ENCODE assay signal across 24 cellular contexts in the genomic region with DNA sequence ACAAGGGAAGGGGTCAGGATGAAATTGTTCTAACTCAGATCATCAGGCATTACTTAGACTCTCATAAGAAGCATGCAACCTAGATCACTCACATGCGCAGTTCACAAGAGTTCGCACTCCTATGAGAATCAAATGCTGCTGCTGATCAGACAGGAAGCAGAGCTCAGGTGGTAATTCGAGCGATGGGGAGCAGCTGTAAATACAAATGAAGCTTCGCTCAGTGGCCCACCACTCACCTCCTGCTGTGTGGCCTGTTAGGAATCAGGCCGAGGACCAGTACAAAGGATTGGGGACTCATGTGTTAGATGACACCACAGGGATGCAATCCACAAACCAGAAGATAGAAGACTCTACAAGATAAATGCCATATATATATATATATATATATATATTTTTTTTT. TPM values are rescaled to one million over a fixed set of nuclear protein-coding genes. Genes with fewer than 3 reads are reported as not detected.
DNase-seq lines count a peak whose midpoint lies in the region; ATAC-seq and TF ChIP-seq lines count a peak whose summit lies in the region.
"Had no signal": no experiment of that assay in that cellular context is flagged by ENCODE, and none has a peak within 500 bp of the region (broad histone marks: within the 10 kb centered on the region; RNA-seq: fewer than 3 reads in every experiment).

No MANE protein-coding gene starts in this region.

- no peak overlapping the region for H3K4me3 ChIP-seq in GM23338
- H3K4me3 ChIP-seq: smooth muscle cell, thoracic aorta had no signal

- H3K4me3 Mint-ChIP-seq in GM23338 (no peak overlapping the region), WTC11 (no peak overlapping the region), type B pancreatic cell (no peak overlapping the region)
- H3K4me3 Mint-ChIP-seq in activated CD4-positive, alpha-beta T cell treated with anti-CD3 and anti-CD28 coated beads for 36 hours: no peak overlapping the region
- H3K4me3 Mint-ChIP-seq: activated CD8-positive, alpha-beta memory T cell treated with anti-CD3 and anti-CD28 coated beads, Interleukin-2, amount 10 ng/mL, durations not matched to agents 7 days and 5 days; T-cell had no signal

- no peaks in the 10 kb centered on the region for H3K27me3 ChIP-seq in GM23338 (ENCODE audit: insufficient read depth)
- H3K27me3 ChIP-seq: neutrophil had no signal

- H3K9me2 ChIP-seq in GM23338 (ENCODE audit: insufficient read depth): no peaks in the 10 kb centered on the region

- no peak for TF ChIP-seq CTCF in GM23338 (conservative IDR thresholded peaks at IDR 0.05; ENCODE audit: low read depth in 2 of 2)
- no peak for TF ChIP-seq CTCF in WTC11 (IDR thresholded peaks at IDR 0.05)
- no peak for TF ChIP-seq CTCF in type B pancreatic cell (conservative IDR thresholded peaks at IDR 0.05)

- intact Hi-C loops in activated CD4-positive, alpha-beta T cell treated with anti-CD3 and anti-CD28 coated beads for 36 hours (cut with DNase I, micrococcal nuclease): no loop called here

- CTCF ChIA-PET in WTC11 (lab: Charles Lee): interaction anchor here (0.6 to 1.6 kb wide), 7 partner anchors 13 to 256 kb away, joined by 3 to 6 read pairs (median 3); no protein-coding TSS in a partner anchor
- CTCF ChIA-PET in activated CD4-positive, alpha-beta T cell treated with anti-CD3 and anti-CD28 coated beads for 36 hours (lab: Charles Lee): no interaction called here

- H3K36me3 Mint-ChIP-seq in GM23338 (ENCODE audit: low read depth) (no peaks in the 10 kb centered on the region), WTC11 (no peaks in the 10 kb centered on the region), type B pancreatic cell (no peaks in the 10 kb centered on the region)
- no peaks in the 10 kb centered on the region for H3K36me3 Mint-ChIP-seq in activated CD4-positive, alpha-beta T cell treated with anti-CD3 and anti-CD28 coated beads for 36 hours (ENCODE audit: low read depth)
- H3K36me3 Mint-ChIP-seq: activated CD8-positive, alpha-beta memory T cell treated with anti-CD3 and anti-CD28 coated beads, Interleukin-2, amount 10 ng/mL, durations not matched to agents 7 days and 5 days; activated naive CD4-positive, alpha-beta T cell treated with anti-CD3 and anti-CD28 coated beads, Interleukin-2, amount 50 U/mL, for 72 hours; T-cell had no signal

- H3K4me1 Mint-ChIP-seq in GM23338: peaks cover 11% of the 10 kb centered on the region
- peaks cover 15% of the 10 kb centered on the region for H3K4me1 Mint-ChIP-seq in WTC11
- H3K4me1 Mint-ChIP-seq in type B pancreatic cell (ENCODE audit: unreplicated experiment): peaks cover 7% of the 10 kb centered on the region
- no peaks in the 10 kb centered on the region for H3K4me1 Mint-ChIP-seq in activated CD4-positive, alpha-beta T cell treated with anti-CD3 and anti-CD28 coated beads for 36 hours

- peaks cover 6% of the 10 kb centered on the region for H3K4me1 ChIP-seq in GM23338 (ENCODE audit: insufficient read depth)

- H3K27me3 Mint-ChIP-seq in GM23338 (ENCODE audit: insufficient read depth, low read depth, poor library complexity) (no peaks in the 10 kb centered on the region), WTC11 (ENCODE audit: low read depth) (no peaks in the 10 kb centered on the region), type B pancreatic cell (no peaks in the 10 kb centered on the region)
- H3K27me3 Mint-ChIP-seq in activated CD4-positive, alpha-beta T cell treated with anti-CD3 and anti-CD28 coated beads for 36 hours: no peaks in the 10 kb centered on the region
- H3K27me3 Mint-ChIP-seq: activated CD8-positive, alpha-beta memory T cell treated with anti-CD3 and anti-CD28 coated beads, Interleukin-2, amount 10 ng/mL, durations not matched to agents 7 days and 5 days; T-cell had no signal

- H2AFZ ChIP-seq in GM23338: no peak overlapping the region

- peak overlapping the region; percentile 28; the same call in 1 of the 2 replicates for H3K4me2 ChIP-seq in GM23338
- H3K4me2 ChIP-seq: smooth muscle cell had no signal

- H3K27ac ChIP-seq in GM23338 (ENCODE audit: low read depth): no peak overlapping the region
- H3K27ac ChIP-seq: C4-2B, neutrophil, thoracic aorta had no signal

- no peaks in the 10 kb centered on the region for H4K20me1 ChIP-seq in GM23338 (replicated peaks; ENCODE audit: insufficient read depth)

- peak; percentile 66 for ATAC-seq in GM23338
- peak; percentile 82 for ATAC-seq in WTC11
- no peak for ATAC-seq in activated CD4-positive, alpha-beta T cell treated with anti-CD3 and anti-CD28 coated beads for 36 hours
- ATAC-seq: activated CD8-positive, alpha-beta memory T cell treated with anti-CD3 and anti-CD28 coated beads, Interleukin-2, amount 10 ng/mL, durations not matched to agents 7 days and 5 days; activated naive CD4-positive, alpha-beta T cell treated with anti-CD3 and anti-CD28 coated beads, Interleukin-2, amount 50 U/mL, for 72 hours; Right ventricle myocardium inferior; T-cell had no signal

- no peaks in the 10 kb centered on the region for H3K79me2 ChIP-seq in GM23338 (replicated peaks; ENCODE audit: insufficient read depth)

- POLR2A ChIA-PET in WTC11 (lab: Charles Lee): no interaction called here
- POLR2A ChIA-PET in activated CD4-positive, alpha-beta T cell treated with anti-CD3 and anti-CD28 coated beads for 36 hours (lab: Charles Lee): no interaction called here

- H3K9me3 Mint-ChIP-seq in GM23338 (no peaks in the 10 kb centered on the region), WTC11 (no peaks in the 10 kb centered on the region), type B pancreatic cell (no peaks in the 10 kb centered on the region)
- H3K9me3 Mint-ChIP-seq in activated CD4-positive, alpha-beta T cell treated with anti-CD3 and anti-CD28 coated beads for 36 hours (ENCODE audit: low read depth): no peaks in the 10 kb centered on the region
- H3K9me3 Mint-ChIP-seq: activated naive CD4-positive, alpha-beta T cell treated with anti-CD3 and anti-CD28 coated beads, Interleukin-2, amount 50 U/mL, for 72 hours; T-cell had no signal

- no peaks in the 10 kb centered on the region for H3K36me3 ChIP-seq in GM23338 (ENCODE audit: insufficient read depth)
- H3K36me3 ChIP-seq: neutrophil, thoracic aorta had no signal

- peak; percentile 79 for DNase-seq in GM23338 (ENCODE audit: low spot score)
- DNase-seq in NCI-H146 (lab: John Stamatoyannopoulos, UW): peak; percentile 76
- DNase-seq in WTC11 (ENCODE audit: low spot score): peak; percentile 57
- DNase-seq in iPS DF 4.7 (ENCODE audit: extremely low read depth, low spot score): peak; percentile 51
- DNase-seq in type B pancreatic cell (ENCODE audit: extremely low spot score, unreplicated experiment): no peak
- DNase-seq in foreskin melanocyte: no peak
- DNase-seq in activated CD4-positive, alpha-beta T cell treated with anti-CD3 and anti-CD28 coated beads, Interleukin-2, amount 50 U/mL, for 1 hour: no peak
- no peak for DNase-seq in activated CD4-positive, alpha-beta T cell treated with anti-CD3 and anti-CD28 coated beads for 36 hours
- DNase-seq: activated CD8-positive, alpha-beta memory T cell treated with anti-CD3 and anti-CD28 coated beads, Interleukin-2, amount 10 ng/mL, durations not matched to agents 7 days and 5 days; cerebellar nuclear complex; erythroblast; hypothalamus; kidney glomerular epithelial cell; NCI-H2029 treated with DMSO at 0.1 percent for 48 hours; NCI-H526 treated with DMSO at 0.1 percent for 48 hours; stimulated activated CD4-positive, alpha-beta T cell treated with anti-CD3 and anti-CD28 coated beads, Interleukin-2, amount 100 ng/mL, for 48 hours; stimulated activated naive CD4-positive, alpha-beta T cell treated with Interleukin-2 at 50 U/mL for 16 hours; T-cell had no signal

- no peaks in the 10 kb centered on the region for H3F3A ChIP-seq in GM23338 (replicated peaks; ENCODE audit: low read depth)

- H3K27ac Mint-ChIP-seq in GM23338 (no peak overlapping the region), WTC11 (peak overlapping the region; percentile 64), type B pancreatic cell (no peak overlapping the region)
- H3K27ac Mint-ChIP-seq in activated CD4-positive, alpha-beta T cell treated with anti-CD3 and anti-CD28 coated beads for 36 hours: no peak overlapping the region
- H3K27ac Mint-ChIP-seq: activated CD8-positive, alpha-beta memory T cell treated with anti-CD3 and anti-CD28 coated beads, Interleukin-2, amount 10 ng/mL, durations not matched to agents 7 days and 5 days; activated naive CD4-positive, alpha-beta T cell treated with anti-CD3 and anti-CD28 coated beads, Interleukin-2, amount 50 U/mL, for 72 hours; T-cell had no signal

TF ChIP-seq in WTC11, 78 proteins besides CTCF, POLR2A, EP300 and RAD21 (continues in another document):
- TF ChIP-seq CREM (CRISPR knock-in tag; IDR thresholded peaks at IDR 0.05): no peak
- TF ChIP-seq, protein P1, sequence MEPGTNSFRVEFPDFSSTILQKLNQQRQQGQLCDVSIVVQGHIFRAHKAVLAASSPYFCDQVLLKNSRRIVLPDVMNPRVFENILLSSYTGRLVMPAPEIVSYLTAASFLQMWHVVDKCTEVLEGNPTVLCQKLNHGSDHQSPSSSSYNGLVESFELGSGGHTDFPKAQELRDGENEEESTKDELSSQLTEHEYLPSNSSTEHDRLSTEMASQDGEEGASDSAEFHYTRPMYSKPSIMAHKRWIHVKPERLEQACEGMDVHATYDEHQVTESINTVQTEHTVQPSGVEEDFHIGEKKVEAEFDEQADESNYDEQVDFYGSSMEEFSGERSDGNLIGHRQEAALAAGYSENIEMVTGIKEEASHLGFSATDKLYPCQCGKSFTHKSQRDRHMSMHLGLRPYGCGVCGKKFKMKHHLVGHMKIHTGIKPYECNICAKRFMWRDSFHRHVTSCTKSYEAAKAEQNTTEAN (CRISPR knock-in tag; IDR thresholded peaks at IDR 0.05): no peak
- no peak for TF ChIP-seq ZNF121 (CRISPR knock-in tag; IDR thresholded peaks at IDR 0.05)
- TF ChIP-seq SP1 (CRISPR knock-in tag; conservative IDR thresholded peaks at IDR 0.05): no peak

RNA-seq across cellular contexts. Expression of a gene that starts 31.5 kb away (rescaled TPM):
- 57.4 and 62.4 TPM in 2 replicates for total RNA-seq in GM23338 (2014; rRNA removed; shearing (Covaris generic))
- 101 and 102 TPM in 2 replicates for polyA plus RNA-seq in GM23338 (2016; fragmentation: Nextera tagmentation; extraction: Ambion mirVana)
- total RNA-seq in WTC11 (2021): 77.7 to 81.8 TPM (median 80.0 TPM) in 3 replicates
- 72.5 and 84.6 TPM in 2 replicates for total RNA-seq in type B pancreatic cell (ENCODE audit: low replicate concordance)
- 100 to 1,000 TPM; 111 to 124 TPM for total RNA-seq in activated CD4-positive, alpha-beta T cell treated with anti-CD3 and anti-CD28 coated beads for 36 hours

Comparison
In these comparisons a context has a peak if more than half of its experiments do, and no peak if none do; other contexts are left out.
1. DNase-seq: peak in GM23338 (single experiment), NCI-H146 (single experiment), WTC11 (single experiment) and iPS DF 4.7 (single experiment); none in type B pancreatic cell (single experiment), foreskin melanocyte (single experiment), activated CD4-positive, alpha-beta T cell treated with anti-CD3 and anti-CD28 coated beads, Interleukin-2, amount 50 U/mL, for 1 hour (single experiment) and activated CD4-positive, alpha-beta T cell treated with anti-CD3 and anti-CD28 coated beads for 36 hours (single experiment).